Comparison of ENCODE assay signal across 10 cellular contexts in genomic region chr11:5626191-5626590, GRCh38. TPM values are rescaled to one million over a fixed set of nuclear protein-coding genes. Genes with fewer than 3 reads are reported as not detected.
DNase-seq lines count a peak whose midpoint lies in the region; ATAC-seq and TF ChIP-seq lines count a peak whose summit lies in the region.
"Had no signal": no experiment of that assay in that cellular context is flagged by ENCODE, and none has a peak within 500 bp of the region (broad histone marks: within the 10 kb centered on the region; RNA-seq: fewer than 3 reads in every experiment).

No MANE protein-coding gene starts in this region.

- H3K4me3 Mint-ChIP-seq in activated T-helper 17 cell treated with anti-CD3 and anti-CD28 coated beads, Interleukin-2, amount 50 U/mL, for 72 hours: peak overlapping the region; percentile 90
- H3K4me3 Mint-ChIP-seq: neural progenitor cell had no signal

- peak overlapping the region; percentile 88 for H3K27ac Mint-ChIP-seq in activated T-helper 17 cell treated with anti-CD3 and anti-CD28 coated beads, Interleukin-2, amount 50 U/mL, for 72 hours
- H3K27ac Mint-ChIP-seq: neural progenitor cell had no signal

- H3K36me3 ChIP-seq in DND-41 (ENCODE audit: insufficient read depth, low read length): no peaks in the 10 kb centered on the region
- H3K36me3 ChIP-seq in hepatocyte (replicated peaks; ENCODE audit: insufficient read depth, low read depth): no peaks in the 10 kb centered on the region
- H3K36me3 ChIP-seq: neural progenitor cell had no signal

- H3K79me2 ChIP-seq in DND-41 (ENCODE audit: insufficient read depth, low read length) (no peaks in the 10 kb centered on the region), hepatocyte (no peaks in the 10 kb centered on the region)

- no peaks in the 10 kb centered on the region for H3K36me3 Mint-ChIP-seq in activated T-helper 17 cell treated with anti-CD3 and anti-CD28 coated beads, Interleukin-2, amount 50 U/mL, for 72 hours (ENCODE audit: low read depth)
- H3K36me3 Mint-ChIP-seq: neural progenitor cell had no signal

- no peak overlapping the region for H2AFZ ChIP-seq in DND-41 (ENCODE audit: low read depth, low read length)
- H2AFZ ChIP-seq in hepatocyte: no peak overlapping the region
- H2AFZ ChIP-seq: neural progenitor cell had no signal

- H3K27me3 Mint-ChIP-seq in activated T-helper 17 cell treated with anti-CD3 and anti-CD28 coated beads, Interleukin-2, amount 50 U/mL, for 72 hours: no peaks in the 10 kb centered on the region

- H3K4me2 ChIP-seq in DND-41 (ENCODE audit: insufficient read depth, low read length) (peak overlapping the region; percentile 80), hepatocyte (peak overlapping the region; percentile 71)

- H3K27ac ChIP-seq in DND-41 (ENCODE audit: low read length) (no peak overlapping the region), hepatocyte (no peak overlapping the region)
- H3K27ac ChIP-seq: neural progenitor cell had no signal

- no peak for TF ChIP-seq CTCF in AG09309 (IDR thresholded peaks at IDR 0.05; ENCODE audit: control insufficient read depth, insufficient read depth, low read depth, low read length, missing control alignments)
- TF ChIP-seq CTCF in DND-41 (IDR thresholded peaks at IDR 0.05; ENCODE audit: borderline replicate concordance, extremely low read depth, low read length, poor library complexity, severe bottlenecking): no peak
- no peak for TF ChIP-seq CTCF in hepatocyte (IDR thresholded peaks at IDR 0.05; ENCODE audit: poor library complexity)

- H4K20me1 ChIP-seq in DND-41 (ENCODE audit: insufficient read depth, low read length) (no peaks in the 10 kb centered on the region), hepatocyte (ENCODE audit: insufficient read depth, poor library complexity, severe bottlenecking) (no peaks in the 10 kb centered on the region)

- peak; percentile 42 for DNase-seq in AG09309 (ENCODE audit: low read depth)
- no peak for DNase-seq in DND-41
- DNase-seq in hepatocyte (ENCODE audit: low spot score): no peak
- DNase-seq in NCI-H345 (lab: John Stamatoyannopoulos, UW): no peak
- DNase-seq in effector CD8-positive, alpha-beta T cell (lab: John Stamatoyannopoulos, UW): no peak
- no peak for DNase-seq in NCI-H510A treated with DMSO at 0.1 percent for 48 hours (lab: John Stamatoyannopoulos, UW)
- DNase-seq in ACHN: no peak
- DNase-seq: NCI-H1694 had no signal

- peaks cover 22% of the 10 kb centered on the region for H3K4me1 Mint-ChIP-seq in activated T-helper 17 cell treated with anti-CD3 and anti-CD28 coated beads, Interleukin-2, amount 50 U/mL, for 72 hours
- H3K4me1 Mint-ChIP-seq: neural progenitor cell had no signal

- WGBS in hepatocyte (ENCODE audit: low lambda C conversion rate, missing lambda C conversion rate): 80% methylated on average over 5 of the region's 5 CpGs

- peaks cover 23% of the 10 kb centered on the region for H3K4me1 ChIP-seq in DND-41 (ENCODE audit: insufficient read depth, low read length)
- H3K4me1 ChIP-seq in hepatocyte (ENCODE audit: insufficient read depth): peaks cover 21% of the 10 kb centered on the region

- H3K4me3 ChIP-seq in AG09309 (ENCODE audit: control insufficient read depth, low read depth, low read length): no peak overlapping the region
- no peak overlapping the region for H3K4me3 ChIP-seq in DND-41 (ENCODE audit: low read depth in 1 of 2, low read length in 2 of 2)
- H3K4me3 ChIP-seq in hepatocyte: no peak overlapping the region
- H3K4me3 ChIP-seq: neural progenitor cell had no signal

- H3K9me3 ChIP-seq in DND-41 (ENCODE audit: insufficient read depth, low read length, severe bottlenecking): no peaks in the 10 kb centered on the region
- H3K9me3 ChIP-seq in hepatocyte (ENCODE audit: low read depth): no peaks in the 10 kb centered on the region

- in situ Hi-C loops in ACHN (cut with HindIII; ENCODE audit: low pct_ligation_motif_present, low pct_unique_long_range_greater_than_20kb, low sequenced_read_pairs): no loop called here

- no peak overlapping the region for H3K9ac ChIP-seq in DND-41 (ENCODE audit: low read depth, low read length)
- H3K9ac ChIP-seq: neural progenitor cell had no signal

- no peaks in the 10 kb centered on the region for H3K9me2 ChIP-seq in hepatocyte (replicated peaks; ENCODE audit: insufficient read depth)

- no peaks in the 10 kb centered on the region for H3K9me3 Mint-ChIP-seq in activated T-helper 17 cell treated with anti-CD3 and anti-CD28 coated beads, Interleukin-2, amount 50 U/mL, for 72 hours
- H3K9me3 Mint-ChIP-seq: neural progenitor cell had no signal

- H3K27me3 ChIP-seq in DND-41 (ENCODE audit: insufficient read depth, low read length, poor library complexity) (no peaks in the 10 kb centered on the region), hepatocyte (no peaks in the 10 kb centered on the region)
- H3K27me3 ChIP-seq: neural progenitor cell had no signal

- no peak for ATAC-seq in DND-41 (ENCODE audit: insufficient read depth, low read depth)
- ATAC-seq in activated T-helper 17 cell treated with anti-CD3 and anti-CD28 coated beads, Interleukin-2, amount 50 U/mL, for 72 hours (replicated peaks): no peak

RNA-seq across cellular contexts. Expression of gene TRIM34, which starts 1.4 kb away (rescaled TPM):
- 1 to 10 TPM; 6.7 to 7.1 TPM for total RNA-seq in activated T-helper 17 cell treated with anti-CD3 and anti-CD28 coated beads, Interleukin-2, amount 50 U/mL, for 72 hours
- total RNA-seq in hepatocyte: 10.5 and 14.6 TPM in 2 replicates
- polyA plus RNA-seq in hepatocyte: 2.7 and 3.6 TPM in 2 replicates

RNA-seq across cellular contexts. Expression of gene TRIM6, which starts 29.8 kb away (rescaled TPM):
- total RNA-seq in activated T-helper 17 cell treated with anti-CD3 and anti-CD28 coated beads, Interleukin-2, amount 50 U/mL, for 72 hours: under 1 TPM; 0.19 TPM
- 6.6 and 10.7 TPM in 2 replicates for total RNA-seq in hepatocyte
- 4.3 and 8.0 TPM in 2 replicates for polyA plus RNA-seq in hepatocyte

RNA-seq across cellular contexts. Expression of gene OR52B6, which starts 45.5 kb away (rescaled TPM):
- not detected for total RNA-seq in activated T-helper 17 cell treated with anti-CD3 and anti-CD28 coated beads, Interleukin-2, amount 50 U/mL, for 72 hours
- not detected in 2 replicates for total RNA-seq in hepatocyte
- polyA plus RNA-seq in hepatocyte: not detected in 2 replicates

RNA-seq across cellular contexts. Expression of gene TRIM5, which starts 58.7 kb away (rescaled TPM):
- 10 to 100 TPM; 11.4 to 18.8 TPM for total RNA-seq in activated T-helper 17 cell treated with anti-CD3 and anti-CD28 coated beads, Interleukin-2, amount 50 U/mL, for 72 hours
- total RNA-seq in hepatocyte: 30.1 and 37.0 TPM in 2 replicates
- 14.2 and 19.6 TPM in 2 replicates for polyA plus RNA-seq in hepatocyte
